In the genomic region with DNA sequence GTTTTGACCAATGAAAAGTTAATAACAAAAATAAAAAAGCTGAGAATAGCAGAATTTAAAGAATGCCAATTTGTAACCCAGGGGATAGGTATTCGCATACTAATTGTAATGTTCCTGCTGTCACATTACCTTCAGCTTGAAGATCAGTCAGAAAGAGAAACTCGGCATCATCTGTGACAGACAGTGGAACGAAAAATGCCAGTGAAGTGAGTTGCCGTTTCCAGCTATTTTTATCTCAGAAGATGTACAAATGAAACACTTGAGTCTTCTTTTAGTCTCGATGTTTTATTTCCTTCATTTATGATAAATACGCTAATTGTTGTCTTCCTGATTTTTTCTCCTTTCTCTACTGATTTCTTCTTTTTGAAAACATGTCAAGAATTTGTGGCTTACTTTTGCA, we compare ENCODE assay signal across 25 cellular contexts. TPM values are rescaled to one million over a fixed set of nuclear protein-coding genes. Genes with fewer than 3 reads are reported as not detected.
"Had no signal": no experiment of that assay in that cellular context is flagged by ENCODE, and none has a peak within 500 bp of the region (broad histone marks: within the 10 kb centered on the region; RNA-seq: fewer than 3 reads in every experiment).

No MANE protein-coding gene starts in this region.

- DNase-seq: activated CD4-positive, alpha-beta memory T cell treated with anti-CD3 and anti-CD28 coated beads for 36 hours; activated CD4-positive, alpha-beta T cell treated with anti-CD3 and anti-CD28 coated beads for 36 hours; activated naive CD4-positive, alpha-beta T cell; activated naive CD8-positive, alpha-beta T cell treated with anti-CD3 and anti-CD28 coated beads for 36 hours; activated T-cell treated with anti-CD3 and anti-CD28 coated beads for 4 hours; amniotic stem cell; effector CD8-positive, alpha-beta T cell; heart left ventricle; kidney; midbrain; pancreas; right lobe of liver; stimulated activated CD4-positive, alpha-beta T cell treated with anti-CD3 and anti-CD28 coated beads, Interleukin-4, amount 100 ng/mL, for 4 hours; upper lobe of right lung had no signal

- H2AFZ ChIP-seq: neural progenitor cell had no signal

- H3K27ac ChIP-seq: gastroesophageal sphincter, heart left ventricle, neural progenitor cell, pancreas, right lobe of liver, upper lobe of right lung had no signal

- H3K4me1 ChIP-seq: gastroesophageal sphincter, heart left ventricle, neural progenitor cell, pancreas, right lobe of liver, upper lobe of right lung had no signal

- H3K9me3 ChIP-seq: gastroesophageal sphincter, pancreas, right lobe of liver, upper lobe of right lung had no signal

- H3K4me2 ChIP-seq: neural progenitor cell had no signal

- H3K27me3 ChIP-seq: gastroesophageal sphincter, heart left ventricle, neural progenitor cell, pancreas, right lobe of liver, upper lobe of right lung had no signal

- H3K4me3 ChIP-seq: gastroesophageal sphincter, heart left ventricle, lung, neural progenitor cell, pancreas, right lobe of liver, upper lobe of right lung had no signal

- H3K9ac ChIP-seq: neural progenitor cell had no signal

- H3K36me3 ChIP-seq: gastroesophageal sphincter, heart left ventricle, neural progenitor cell, pancreas, right lobe of liver, upper lobe of right lung had no signal

- ATAC-seq: activated CD4-positive, alpha-beta T cell treated with anti-CD3 and anti-CD28 coated beads for 36 hours; esophagus mucosa; gastroesophageal sphincter; heart left ventricle; left lobe of liver; pancreas; right lobe of liver; stimulated activated memory B cell treated with anti-CD40 and anti-IgM and Interleukin-4, amounts not matched to agents 10 μg/mL and 1 μg/mL and 100 μg/mL, for 72 hours; upper lobe of right lung had no signal

RNA-seq across cellular contexts. Expression of gene RGS21, which starts 26.1 kb away (rescaled TPM):
- total RNA-seq: activated CD4-positive, alpha-beta memory T cell treated with anti-CD3 and anti-CD28 coated beads for 36 hours; activated CD4-positive, alpha-beta T cell treated with anti-CD3 and anti-CD28 coated beads for 36 hours; activated naive CD8-positive, alpha-beta T cell treated with anti-CD3 and anti-CD28 coated beads for 36 hours; activated T-helper 1 cell treated with anti-CD3 and anti-CD28 coated beads, Interleukin-12 subunit alpha, Interleukin-12 subunit beta, Interleukin-2, Interleukin-4 antibody, amounts not matched to agents 30 ng/mL and 10 ng/mL and 1 ng/mL, durations not matched to agents 14 hours and 24 hours and 36 hours; cerebellum; esophagus mucosa; gastroesophageal sphincter; heart left ventricle; kidney; left lobe of liver; lung; pancreas; pulmonary artery endothelial cell; right lobe of liver; T-helper 2 cell treated with Interferon-gamma antibody and Interleukin-4, amounts not matched to agents 100 ng/mL and 5 ng/mL, for 36 hours; upper lobe of right lung had no signal
- polyA plus RNA-seq: heart left ventricle, lung, pancreas, thymus had no signal
